In the genomic region with DNA sequence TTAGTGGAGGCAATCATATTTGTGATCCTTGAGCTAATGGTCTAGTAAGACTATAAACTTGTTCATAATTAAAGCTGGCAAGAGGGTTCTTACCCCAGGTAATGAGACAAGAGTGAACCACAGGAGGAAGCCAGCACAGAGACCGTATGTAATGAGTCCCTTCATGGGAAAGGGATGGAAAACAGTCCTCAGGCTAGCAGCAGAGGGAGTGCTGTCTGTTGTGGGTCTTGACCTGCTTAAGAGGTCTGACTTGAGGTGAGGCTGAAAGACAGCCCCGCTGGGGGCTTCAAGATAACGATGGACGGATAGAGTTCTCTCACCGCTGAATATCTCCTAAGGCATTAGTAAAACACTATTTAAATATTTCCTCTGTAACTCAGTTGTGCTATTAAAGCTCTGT, we compare ENCODE assay signal across 20 cellular contexts. TPM values are rescaled to one million over a fixed set of nuclear protein-coding genes. Genes with fewer than 3 reads are reported as not detected.
A peak's percentile ranks its signal among the peaks of the same experiment; 100 is the strongest.
DNase-seq lines count a peak whose midpoint lies in the region; ATAC-seq, FAIRE-seq and TF ChIP-seq lines count a peak whose summit lies in the region.
"Had no signal": no experiment of that assay in that cellular context is flagged by ENCODE, and none has a peak within 500 bp of the region (broad histone marks: within the 10 kb centered on the region; RNA-seq: fewer than 3 reads in every experiment).

No MANE protein-coding gene starts in this region.

- H3K27ac ChIP-seq in GM23338 (ENCODE audit: low read depth) (no peak overlapping the region), H1 (ENCODE audit: low read depth, low read length) (no peak overlapping the region), WERI-Rb-1 (no peak overlapping the region)
- H3K27ac ChIP-seq: A549 had no signal

- H3K4me2 ChIP-seq in GM23338 (no peak overlapping the region), H1 (ENCODE audit: insufficient read depth in 1 of 2, low read depth in 2 of 2, low read length in 2 of 2) (no peak overlapping the region)
- H3K4me2 ChIP-seq: A549 had no signal

- no peak overlapping the region for H3K9ac ChIP-seq in H1 (replicated peaks in 1 of 4; ENCODE audit: extremely low read depth in 1 of 4, low read depth in 3 of 4, low read length in 3 of 4)

- CTCF ChIA-PET in H1 (lab: Charles Lee; ENCODE audit: partially characterized antibody), result interaction anchor here (1.1 to 2.9 kb wide), 4 partner anchors 20 to 49 kb away, joined by 3 to 10 read pairs (median 4); no protein-coding TSS in a partner anchor

- H3K36me3 Mint-ChIP-seq in GM23338 (ENCODE audit: low read depth), result peaks cover under 1% of the 10 kb centered on the region; the same call in 2 of the 3 replicates
- H3K36me3 Mint-ChIP-seq: CD4-positive, alpha-beta memory T cell had no signal

- 81% methylated on average over 5 of the region's 5 CpGs; no CpG with 5 or more reads in 1 of the 2 experiments for WGBS in H1 (ENCODE audit: extremely low coverage in 1 of 2, insufficient coverage in 1 of 2, insufficient read length in 1 of 2, insufficient replicate concordance in 2 of 2, low coverage in 1 of 2, low lambda C conversion rate in 2 of 2, missing lambda C conversion rate in 1 of 2), 2 experiments

- H2AFZ ChIP-seq in GM23338, result no peak overlapping the region
- peak overlapping the region; percentile 74 for H2AFZ ChIP-seq in H1 (ENCODE audit: low read length)

- H3K4ac ChIP-seq in H1 (replicated peaks; ENCODE audit: insufficient read length, low read depth, low read length), result no peak overlapping the region

- H3K27ac Mint-ChIP-seq in GM23338, result no peak overlapping the region
- H3K27ac Mint-ChIP-seq: CD4-positive, alpha-beta memory T cell; HFFc6 had no signal

- H3K4me1 Mint-ChIP-seq in GM23338, result peaks cover under 1% of the 10 kb centered on the region; the same call in 1 of the 3 replicates
- H3K4me1 Mint-ChIP-seq: CD4-positive, alpha-beta memory T cell had no signal

- no peak overlapping the region for H3K23ac ChIP-seq in H1 (ENCODE audit: insufficient read length)

- no peak overlapping the region for H2BK5ac ChIP-seq in H1 (ENCODE audit: low read depth, low read length)

- no peak overlapping the region for H2AK5ac ChIP-seq in H1 (ENCODE audit: low read depth, low read length)

- H4K5ac ChIP-seq in H1 (ENCODE audit: insufficient read length, low read depth, low read length), result no peak overlapping the region

- H2BK12ac ChIP-seq in H1 (ENCODE audit: low read depth, low read length), result no peak overlapping the region

- POLR2A ChIA-PET in H1 (lab: Charles Lee; ENCODE audit: partially characterized antibody), result no interaction called here

- peak; percentile 33 for DNase-seq in GM23338 (ENCODE audit: low spot score)
- DNase-seq in H1 (ENCODE audit: low read depth in 1 of 2, low spot score in 2 of 2), result no peak
- peak; percentile 57 for DNase-seq in iPS-NIHi7 (ENCODE audit: extremely low spot score)
- DNase-seq in COLO829 (ENCODE audit: low spot score), result no peak
- DNase-seq in WERI-Rb-1, result no peak
- DNase-seq in SIG-M5 (lab: John Stamatoyannopoulos, UW), result no peak
- DNase-seq: 8988T; ACHN; C1 segment of cervical spinal cord; Caco-2; CD4-positive, alpha-beta memory T cell; DMS153; DND-41; GDM1; HFFc6 had no signal

- no peaks in the 10 kb centered on the region for H3K23me2 ChIP-seq in H1 (ENCODE audit: low read depth, low read length)

- H3K56ac ChIP-seq in H1 (replicated peaks; ENCODE audit: insufficient read length, low read depth, low read length), result no peak overlapping the region

- H3K36me3 ChIP-seq in GM23338 (ENCODE audit: insufficient read depth) (no peaks in the 10 kb centered on the region), H1 (ENCODE audit: control insufficient read depth in 2 of 4, insufficient read depth in 4 of 4, low read length in 3 of 4) (no peaks in the 10 kb centered on the region), WERI-Rb-1 (no peaks in the 10 kb centered on the region)

- no peaks in the 10 kb centered on the region for H3K9me2 ChIP-seq in GM23338 (ENCODE audit: insufficient read depth)

- H3K9me3 ChIP-seq in H1 (ENCODE audit: insufficient read depth in 2 of 2, low read depth in 1 of 2, low read length in 1 of 2) (no peaks in the 10 kb centered on the region), WERI-Rb-1 (ENCODE audit: severe bottlenecking) (no peaks in the 10 kb centered on the region)
- H3K9me3 ChIP-seq: A549, HAP-1 had no signal

- H2BK120ac ChIP-seq in H1 (replicated peaks; ENCODE audit: low read depth, low read length), result no peak overlapping the region

- no peak for TF ChIP-seq EP300 in H1 (IDR thresholded peaks at IDR 0.05; ENCODE audit: borderline replicate concordance in 1 of 2, low read depth in 2 of 2, low read length in 2 of 2)

- no peaks in the 10 kb centered on the region for H3F3A ChIP-seq in GM23338 (replicated peaks; ENCODE audit: low read depth)

- H3K18ac ChIP-seq in H1 (ENCODE audit: extremely low read depth, low read length), result no peak overlapping the region

- H3K27me3 Mint-ChIP-seq in GM23338 (ENCODE audit: insufficient read depth, low read depth, poor library complexity), result no peaks in the 10 kb centered on the region

- H3K79me1 ChIP-seq in H1 (ENCODE audit: low read depth, low read length), result no peaks in the 10 kb centered on the region

- H4K20me1 ChIP-seq in GM23338 (replicated peaks; ENCODE audit: insufficient read depth) (no peaks in the 10 kb centered on the region), H1 (replicated peaks in 1 of 2; ENCODE audit: control insufficient read depth in 1 of 2, insufficient read depth in 2 of 2, low read length in 2 of 2) (no peaks in the 10 kb centered on the region)

- no peak overlapping the region for H3K4me3 Mint-ChIP-seq in GM23338
- H3K4me3 Mint-ChIP-seq: CD4-positive, alpha-beta memory T cell; HFFc6 had no signal

- no peaks in the 10 kb centered on the region for H3K9me3 Mint-ChIP-seq in GM23338
- H3K9me3 Mint-ChIP-seq: CD4-positive, alpha-beta memory T cell; HFFc6 had no signal

- no peak overlapping the region for H3K14ac ChIP-seq in H1 (ENCODE audit: insufficient read length)

- no peak overlapping the region for H3K4me3 ChIP-seq in GM23338
- H3K4me3 ChIP-seq in H1 (ENCODE audit: extremely low read depth in 1 of 4, insufficient read depth in 2 of 4, low read depth in 3 of 4, low read length in 4 of 4), result no peak overlapping the region
- H3K4me3 ChIP-seq in WERI-Rb-1 (ENCODE audit: low read depth, low read length), result no peak overlapping the region
- H3K4me3 ChIP-seq: A549, GM12878, HAP-1 had no signal

- no peak overlapping the region for H4K8ac ChIP-seq in H1 (ENCODE audit: extremely low read depth, insufficient read depth, low read length)

- peak; percentile 76 for ATAC-seq in GM23338
- no peak for ATAC-seq in GM19397 (IDR thresholded peaks at IDR 0.05; ENCODE audit: unreplicated experiment)
- ATAC-seq: A549, GM12878 had no signal

- TF ChIP-seq POLR2A in H1 (IDR thresholded peaks at IDR 0.05; ENCODE audit: control extremely low read depth in 1 of 2, low read depth in 2 of 2, low read length in 2 of 2), result no peak

- TF ChIP-seq RAD21 in H1 (IDR thresholded peaks at IDR 0.05 in 1 of 2, conservative IDR thresholded peaks at IDR 0.05 in 1 of 2; ENCODE audit: low read depth in 2 of 2, low read length in 2 of 2), result no peak

- H4K91ac ChIP-seq in H1 (replicated peaks; ENCODE audit: insufficient read length, low read length), result no peak overlapping the region

- H3K27me3 ChIP-seq in GM23338 (ENCODE audit: insufficient read depth) (no peaks in the 10 kb centered on the region), H1 (replicated peaks in 1 of 4; ENCODE audit: control insufficient read depth in 3 of 4, extremely low read depth in 1 of 4, insufficient read depth in 3 of 4, low read length in 3 of 4) (no peaks in the 10 kb centered on the region), WERI-Rb-1 (ENCODE audit: insufficient read depth, low read depth, severe bottlenecking) (no peaks in the 10 kb centered on the region)

- H3K79me2 ChIP-seq in GM23338 (replicated peaks; ENCODE audit: insufficient read depth), result no peaks in the 10 kb centered on the region
- H3K79me2 ChIP-seq in H1 (ENCODE audit: control insufficient read depth in 1 of 2, insufficient read depth in 2 of 2, low read length in 2 of 2), result no peaks in the 10 kb centered on the region

- no peak overlapping the region for H2BK20ac ChIP-seq in H1 (ENCODE audit: low read length)

- peak in 1 of 2 experiments; percentile 24; a peak in 1 of 4 replicates for TF ChIP-seq CTCF in GM23338 (conservative IDR thresholded peaks at IDR 0.05; ENCODE audit: low read depth in 2 of 2)
- no peak for TF ChIP-seq CTCF in H1 (IDR thresholded peaks at IDR 0.05; ENCODE audit: control extremely low read depth in 1 of 3, insufficient read depth in 1 of 3, low read depth in 1 of 3, low read length in 3 of 3)
- TF ChIP-seq CTCF in WERI-Rb-1 (IDR thresholded peaks at IDR 0.05; ENCODE audit: low read depth, low read length), result no peak

- FAIRE-seq in H1 (lab: Jason Lieb, UNC), result no peak
- FAIRE-seq: A549, GM12878, GM19239 had no signal

- no peak overlapping the region for H2BK15ac ChIP-seq in H1 (ENCODE audit: low read length)

- H3K4me1 ChIP-seq in GM23338 (ENCODE audit: insufficient read depth) (no peaks in the 10 kb centered on the region), H1 (replicated peaks in 1 of 4; ENCODE audit: control insufficient read depth in 3 of 4, insufficient read depth in 4 of 4, low read length in 3 of 4) (no peaks in the 10 kb centered on the region)
- H3K4me1 ChIP-seq: HAP-1 had no signal

TF ChIP-seq in H1, 55 proteins besides CTCF, POLR2A, EP300 and RAD21 (continues in another document):
- no peak for TF ChIP-seq YY1 (IDR thresholded peaks at IDR 0.05; ENCODE audit: low read depth, low read length)
- no peak for TF ChIP-seq CBX8 (IDR thresholded peaks at IDR 0.05; ENCODE audit: borderline replicate concordance, low read depth, low read length)
- no peak for TF ChIP-seq TAF1 (IDR thresholded peaks at IDR 0.05; ENCODE audit: low read depth, low read length)
- TF ChIP-seq CREB1 (IDR thresholded peaks at IDR 0.05), result no peak
- no peak for TF ChIP-seq TCF12 (IDR thresholded peaks at IDR 0.05; ENCODE audit: low read depth, low read length)

RNA-seq across cellular contexts. Expression of gene POLE4, which starts 16.2 kb away (rescaled TPM):
- 20.9 and 24.4 TPM in 2 replicates for total RNA-seq in GM23338 (2014; rRNA removed; shearing (Covaris generic))
- polyA plus RNA-seq in GM23338 (2016; fragmentation: Nextera tagmentation; extraction: Ambion mirVana), result 105 and 106 TPM in 2 replicates
- 44.4 and 44.7 TPM in 2 replicates for total RNA-seq in H1 (2021; fragmentation: NEBNext Ultra II Directional; extraction: Animal tissue kit (Norgen Biotek cat#: 25700))
- polyA plus RNA-seq in H1 (2011; rRNA removed), result 11.5 and 16.7 TPM in 2 replicates
- polyA plus RNA-seq in H1 (2011; cell fraction: cytosol; rRNA removed), result 15.8 TPM
- polyA plus RNA-seq in H1 (2011; cell fraction: nucleus; rRNA removed), result 9.2 TPM
- 34.1 to 50.7 TPM (median 41.9 TPM) in 4 replicates for polyA plus RNA-seq in H1 (2012, experiment 1 of 2)
- polyA plus RNA-seq in H1 (2012, experiment 2 of 2), result 58.5 TPM
- polyA plus RNA-seq in H1 (2013, experiment 1 of 2), result 17.5 TPM
- 19.9 TPM for polyA plus RNA-seq in H1 (2013, experiment 2 of 2)
- polyA minus RNA-seq in H1 (2011; rRNA and poly(A)+ RNA removed), result 4.0 and 4.9 TPM in 2 replicates
- polyA minus RNA-seq in H1 (2011; cell fraction: cytosol; rRNA and poly(A)+ RNA removed), result 12.7 TPM
- 12.6 TPM for polyA minus RNA-seq in H1 (2011; cell fraction: nucleus; rRNA and poly(A)+ RNA removed)

Comparison
In these comparisons a context has a peak if more than half of its experiments do, and no peak if none do; other contexts are left out.
1. DNase-seq: peak in GM23338 (single experiment) and iPS-NIHi7 (single experiment); none in H1 (0 of 2), COLO829 (single experiment), WERI-Rb-1 (single experiment) and SIG-M5 (single experiment).